ENCODE assay signal across 8 cellular contexts in the genomic region with DNA sequence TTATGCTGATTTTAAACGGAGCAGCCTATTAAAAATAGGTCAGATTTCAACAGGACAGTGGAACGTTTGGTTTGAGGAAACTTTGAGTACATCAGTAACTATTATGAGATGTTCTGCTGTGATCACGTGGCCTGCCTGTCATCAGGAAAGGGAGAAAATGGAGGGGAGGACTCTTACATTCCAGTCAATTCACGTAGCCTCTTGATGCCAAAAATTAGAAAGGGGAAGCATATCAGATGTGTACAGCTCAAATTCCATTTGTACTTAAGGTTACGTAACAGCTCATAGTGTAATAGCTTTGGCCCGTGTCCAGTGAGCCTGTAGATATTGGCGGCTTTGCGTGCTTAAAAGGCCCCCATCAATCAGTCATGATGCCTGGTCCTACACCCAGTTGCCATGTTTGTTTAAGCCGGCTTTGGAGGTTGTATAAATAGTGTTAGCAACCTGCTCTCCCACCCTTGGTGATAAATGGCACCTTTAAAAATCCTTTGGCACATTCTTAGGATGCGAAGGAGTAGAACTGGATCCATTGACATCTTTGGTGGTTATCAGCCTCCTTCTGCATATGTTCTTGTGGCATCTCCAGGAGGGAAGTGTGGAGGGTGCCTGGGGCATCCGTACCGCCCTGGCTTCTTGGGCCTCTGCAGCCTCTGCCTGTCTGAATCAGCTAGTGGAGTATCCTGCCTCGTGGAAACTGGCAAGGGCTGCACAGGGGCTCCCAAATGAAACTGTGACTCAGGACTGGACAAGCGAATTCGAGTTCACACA.
DNase-seq lines count a peak whose midpoint lies in the region; ATAC-seq and TF ChIP-seq lines count a peak whose summit lies in the region.

No MANE protein-coding gene starts in this region.

- H3K27ac ChIP-seq in testis: peak overlapping the region in 1 of 2 donors; percentile 69
- H3K27ac ChIP-seq in dorsolateral prefrontal cortex: peak overlapping the region in 1 of 59 donors; percentile 57

- WGBS in testis, 2 donors: 45 to 51% methylated on average over 15 of the region's 15 CpGs

- DNase-seq in HuH-7.5 (ENCODE audit: low spot score) (peak; percentile 35), RPMI7951 (ENCODE audit: low read depth) (peak; percentile 98), Right ventricle myocardium superior (no peak), testis (peak; percentile 38), dorsolateral prefrontal cortex (no peak), occipital lobe (lab: John Stamatoyannopoulos, UW) (no peak)
- DNase-seq in central memory CD4-positive, alpha-beta T cell: no peak

- no peak overlapping the region for H3K4me3 ChIP-seq in testis
- no peak overlapping the region for H3K4me3 ChIP-seq in dorsolateral prefrontal cortex

- H3K9me3 ChIP-seq in testis: no peaks in the 10 kb centered on the region

- ATAC-seq in Right ventricle myocardium superior (ENCODE audit: poor library complexity) (peak; percentile 78), GM21529 (IDR thresholded peaks at IDR 0.05; ENCODE audit: unreplicated experiment) (no peak)

- intact Hi-C loops in Right ventricle myocardium superior (cut with DNase I) (no loop called here), testis (cut with DNase I; ENCODE audit: low total_unique reads) (no loop called here), dorsolateral prefrontal cortex (cut with DNase I) (no loop called here)

- H3K36me3 ChIP-seq in testis (ENCODE audit: low read depth, missing control alignments): no peaks in the 10 kb centered on the region

- H3K27me3 ChIP-seq in testis (no peaks in the 10 kb centered on the region), dorsolateral prefrontal cortex (no peaks in the 10 kb centered on the region)

- H3K4me1 ChIP-seq in testis: peaks cover 5% of the 10 kb centered on the region

- no peak for TF ChIP-seq CTCF in testis (IDR thresholded peaks at IDR 0.05)
- TF ChIP-seq CTCF in dorsolateral prefrontal cortex (IDR thresholded peaks at IDR 0.05 in 54 of 56, conservative IDR thresholded peaks at IDR 0.05 in 2 of 56; ENCODE audit: low read depth in 1 of 56, partially characterized antibody in 56 of 56): no peak

- no peak for TF ChIP-seq POLR2A in testis (IDR thresholded peaks at IDR 0.05)

Comparison
In these comparisons a context has a peak if more than half of its experiments do, and no peak if none do; other contexts are left out.
1. DNase-seq: peak in HuH-7.5 (single experiment), RPMI7951 (single experiment) and testis (single experiment); none in Right ventricle myocardium superior (single experiment), central memory CD4-positive, alpha-beta T cell (single experiment), dorsolateral prefrontal cortex (0 of 10) and occipital lobe (single experiment).